1 cellular context compared by ENCODE assay signal in the genomic region with DNA sequence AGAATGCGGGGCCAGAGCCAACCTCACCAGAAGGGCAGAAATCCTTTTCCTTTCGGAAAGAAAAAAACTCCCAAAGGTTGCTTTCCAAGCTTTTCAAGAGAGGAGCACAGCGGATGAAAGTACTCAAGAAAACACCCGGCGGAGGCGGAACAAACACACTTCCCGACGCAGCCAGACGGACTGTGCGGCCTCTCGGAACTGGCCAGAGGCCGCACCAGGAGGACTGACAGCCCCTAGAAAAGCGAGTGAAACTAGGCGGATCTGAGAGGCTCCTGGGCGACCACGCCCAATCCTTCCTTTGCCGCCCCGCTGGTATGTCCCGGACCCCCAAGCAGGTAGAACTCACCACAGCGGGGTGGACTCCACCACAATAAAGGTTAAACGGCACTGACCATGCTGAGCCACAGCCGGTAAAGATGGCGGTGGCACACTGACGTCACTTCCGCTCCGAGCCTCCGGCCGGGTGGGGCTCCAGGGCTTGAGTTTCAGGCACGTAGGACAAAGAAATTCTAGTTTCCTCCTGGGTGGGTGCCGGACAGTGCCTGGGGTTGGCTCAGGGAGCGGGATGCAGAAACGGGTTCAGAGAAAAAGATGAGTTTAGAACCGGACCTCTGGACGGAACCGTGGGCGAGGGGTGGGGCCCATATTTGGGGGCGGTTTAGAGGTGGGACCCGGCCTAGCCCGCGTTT.
TF ChIP-seq lines count a peak whose summit lies in the region.

A gene (minus strand): TSS at position 432 of the 689 bp plus-strand sequence. CDS start 14,356 bp downstream, outside the sequence.

TF ChIP-seq in K562, 482 proteins besides CTCF, POLR2A, EP300 and RAD21 (continued from another document and continues in another):
- TF ChIP-seq, protein P1, sequence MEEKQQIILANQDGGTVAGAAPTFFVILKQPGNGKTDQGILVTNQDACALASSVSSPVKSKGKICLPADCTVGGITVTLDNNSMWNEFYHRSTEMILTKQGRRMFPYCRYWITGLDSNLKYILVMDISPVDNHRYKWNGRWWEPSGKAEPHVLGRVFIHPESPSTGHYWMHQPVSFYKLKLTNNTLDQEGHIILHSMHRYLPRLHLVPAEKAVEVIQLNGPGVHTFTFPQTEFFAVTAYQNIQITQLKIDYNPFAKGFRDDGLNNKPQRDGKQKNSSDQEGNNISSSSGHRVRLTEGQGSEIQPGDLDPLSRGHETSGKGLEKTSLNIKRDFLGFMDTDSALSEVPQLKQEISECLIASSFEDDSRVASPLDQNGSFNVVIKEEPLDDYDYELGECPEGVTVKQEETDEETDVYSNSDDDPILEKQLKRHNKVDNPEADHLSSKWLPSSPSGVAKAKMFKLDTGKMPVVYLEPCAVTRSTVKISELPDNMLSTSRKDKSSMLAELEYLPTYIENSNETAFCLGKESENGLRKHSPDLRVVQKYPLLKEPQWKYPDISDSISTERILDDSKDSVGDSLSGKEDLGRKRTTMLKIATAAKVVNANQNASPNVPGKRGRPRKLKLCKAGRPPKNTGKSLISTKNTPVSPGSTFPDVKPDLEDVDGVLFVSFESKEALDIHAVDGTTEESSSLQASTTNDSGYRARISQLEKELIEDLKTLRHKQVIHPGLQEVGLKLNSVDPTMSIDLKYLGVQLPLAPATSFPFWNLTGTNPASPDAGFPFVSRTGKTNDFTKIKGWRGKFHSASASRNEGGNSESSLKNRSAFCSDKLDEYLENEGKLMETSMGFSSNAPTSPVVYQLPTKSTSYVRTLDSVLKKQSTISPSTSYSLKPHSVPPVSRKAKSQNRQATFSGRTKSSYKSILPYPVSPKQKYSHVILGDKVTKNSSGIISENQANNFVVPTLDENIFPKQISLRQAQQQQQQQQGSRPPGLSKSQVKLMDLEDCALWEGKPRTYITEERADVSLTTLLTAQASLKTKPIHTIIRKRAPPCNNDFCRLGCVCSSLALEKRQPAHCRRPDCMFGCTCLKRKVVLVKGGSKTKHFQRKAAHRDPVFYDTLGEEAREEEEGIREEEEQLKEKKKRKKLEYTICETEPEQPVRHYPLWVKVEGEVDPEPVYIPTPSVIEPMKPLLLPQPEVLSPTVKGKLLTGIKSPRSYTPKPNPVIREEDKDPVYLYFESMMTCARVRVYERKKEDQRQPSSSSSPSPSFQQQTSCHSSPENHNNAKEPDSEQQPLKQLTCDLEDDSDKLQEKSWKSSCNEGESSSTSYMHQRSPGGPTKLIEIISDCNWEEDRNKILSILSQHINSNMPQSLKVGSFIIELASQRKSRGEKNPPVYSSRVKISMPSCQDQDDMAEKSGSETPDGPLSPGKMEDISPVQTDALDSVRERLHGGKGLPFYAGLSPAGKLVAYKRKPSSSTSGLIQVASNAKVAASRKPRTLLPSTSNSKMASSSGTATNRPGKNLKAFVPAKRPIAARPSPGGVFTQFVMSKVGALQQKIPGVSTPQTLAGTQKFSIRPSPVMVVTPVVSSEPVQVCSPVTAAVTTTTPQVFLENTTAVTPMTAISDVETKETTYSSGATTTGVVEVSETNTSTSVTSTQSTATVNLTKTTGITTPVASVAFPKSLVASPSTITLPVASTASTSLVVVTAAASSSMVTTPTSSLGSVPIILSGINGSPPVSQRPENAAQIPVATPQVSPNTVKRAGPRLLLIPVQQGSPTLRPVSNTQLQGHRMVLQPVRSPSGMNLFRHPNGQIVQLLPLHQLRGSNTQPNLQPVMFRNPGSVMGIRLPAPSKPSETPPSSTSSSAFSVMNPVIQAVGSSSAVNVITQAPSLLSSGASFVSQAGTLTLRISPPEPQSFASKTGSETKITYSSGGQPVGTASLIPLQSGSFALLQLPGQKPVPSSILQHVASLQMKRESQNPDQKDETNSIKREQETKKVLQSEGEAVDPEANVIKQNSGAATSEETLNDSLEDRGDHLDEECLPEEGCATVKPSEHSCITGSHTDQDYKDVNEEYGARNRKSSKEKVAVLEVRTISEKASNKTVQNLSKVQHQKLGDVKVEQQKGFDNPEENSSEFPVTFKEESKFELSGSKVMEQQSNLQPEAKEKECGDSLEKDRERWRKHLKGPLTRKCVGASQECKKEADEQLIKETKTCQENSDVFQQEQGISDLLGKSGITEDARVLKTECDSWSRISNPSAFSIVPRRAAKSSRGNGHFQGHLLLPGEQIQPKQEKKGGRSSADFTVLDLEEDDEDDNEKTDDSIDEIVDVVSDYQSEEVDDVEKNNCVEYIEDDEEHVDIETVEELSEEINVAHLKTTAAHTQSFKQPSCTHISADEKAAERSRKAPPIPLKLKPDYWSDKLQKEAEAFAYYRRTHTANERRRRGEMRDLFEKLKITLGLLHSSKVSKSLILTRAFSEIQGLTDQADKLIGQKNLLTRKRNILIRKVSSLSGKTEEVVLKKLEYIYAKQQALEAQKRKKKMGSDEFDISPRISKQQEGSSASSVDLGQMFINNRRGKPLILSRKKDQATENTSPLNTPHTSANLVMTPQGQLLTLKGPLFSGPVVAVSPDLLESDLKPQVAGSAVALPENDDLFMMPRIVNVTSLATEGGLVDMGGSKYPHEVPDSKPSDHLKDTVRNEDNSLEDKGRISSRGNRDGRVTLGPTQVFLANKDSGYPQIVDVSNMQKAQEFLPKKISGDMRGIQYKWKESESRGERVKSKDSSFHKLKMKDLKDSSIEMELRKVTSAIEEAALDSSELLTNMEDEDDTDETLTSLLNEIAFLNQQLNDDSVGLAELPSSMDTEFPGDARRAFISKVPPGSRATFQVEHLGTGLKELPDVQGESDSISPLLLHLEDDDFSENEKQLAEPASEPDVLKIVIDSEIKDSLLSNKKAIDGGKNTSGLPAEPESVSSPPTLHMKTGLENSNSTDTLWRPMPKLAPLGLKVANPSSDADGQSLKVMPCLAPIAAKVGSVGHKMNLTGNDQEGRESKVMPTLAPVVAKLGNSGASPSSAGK (IDR thresholded peaks at IDR 0.05), result 0 out of 2 replicates have a peak, but pooled peaks have one; percentile 26
- TF ChIP-seq, protein P2, sequence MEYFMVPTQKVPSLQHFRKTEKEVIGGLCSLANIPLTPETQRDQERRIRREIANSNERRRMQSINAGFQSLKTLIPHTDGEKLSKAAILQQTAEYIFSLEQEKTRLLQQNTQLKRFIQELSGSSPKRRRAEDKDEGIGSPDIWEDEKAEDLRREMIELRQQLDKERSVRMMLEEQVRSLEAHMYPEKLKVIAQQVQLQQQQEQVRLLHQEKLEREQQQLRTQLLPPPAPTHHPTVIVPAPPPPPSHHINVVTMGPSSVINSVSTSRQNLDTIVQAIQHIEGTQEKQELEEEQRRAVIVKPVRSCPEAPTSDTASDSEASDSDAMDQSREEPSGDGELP (CRISPR knock-in tag; IDR thresholded peaks at IDR 0.05; ENCODE audit: borderline replicate concordance), result peak; percentile 77; the same call in 1 of the 2 replicates
- TF ChIP-seq SOX6 (IDR thresholded peaks at IDR 0.05) (peak; percentile 28; the same call in 1 of the 2 replicates), HDGF (IDR thresholded peaks at IDR 0.05) (no peak), ZNF347 (CRISPR knock-in tag; IDR thresholded peaks at IDR 0.05; ENCODE audit: low read depth) (no peak), POLR2AphosphoS5 (IDR thresholded peaks at IDR 0.05; ENCODE audit: control insufficient read depth, insufficient read depth, low read depth, low read length) (peak; percentile 62; the same call in 1 of the 2 replicates), ZNF354B (CRISPR knock-in tag; IDR thresholded peaks at IDR 0.05) (no peak), BCOR (IDR thresholded peaks at IDR 0.05) (no peak), DIDO1 (tag; IDR thresholded peaks at IDR 0.05; ENCODE audit: low read depth) (0 out of 2 replicates have a peak, but pooled peaks have one; percentile 39), SRF (CRISPR knock-in tag; IDR thresholded peaks at IDR 0.05) (peak in 1 of 2 experiments; percentile 81; a peak in 1 of 4 replicates), CXXC5 (CRISPR knock-in tag; IDR thresholded peaks at IDR 0.05) (peak; percentile 58; the same call in 1 of the 2 replicates), NCOA1 (IDR thresholded peaks at IDR 0.05; ENCODE audit: low read depth) (peak; percentile 92), GABPB1 (CRISPR knock-in tag; IDR thresholded peaks at IDR 0.05) (peak; percentile 98), SREBF2 (CRISPR knock-in tag; IDR thresholded peaks at IDR 0.05) (peak; percentile 44; the same call in 1 of the 2 replicates), POLR2G (IDR thresholded peaks at IDR 0.05; ENCODE audit: low read depth, low read length) (peak; percentile 93), CTBP1 (IDR thresholded peaks at IDR 0.05; ENCODE audit: borderline replicate concordance) (peak; percentile 85), EGR1 (conservative IDR thresholded peaks at IDR 0.05) (peak; percentile 76)
- TF ChIP-seq, protein P3, sequence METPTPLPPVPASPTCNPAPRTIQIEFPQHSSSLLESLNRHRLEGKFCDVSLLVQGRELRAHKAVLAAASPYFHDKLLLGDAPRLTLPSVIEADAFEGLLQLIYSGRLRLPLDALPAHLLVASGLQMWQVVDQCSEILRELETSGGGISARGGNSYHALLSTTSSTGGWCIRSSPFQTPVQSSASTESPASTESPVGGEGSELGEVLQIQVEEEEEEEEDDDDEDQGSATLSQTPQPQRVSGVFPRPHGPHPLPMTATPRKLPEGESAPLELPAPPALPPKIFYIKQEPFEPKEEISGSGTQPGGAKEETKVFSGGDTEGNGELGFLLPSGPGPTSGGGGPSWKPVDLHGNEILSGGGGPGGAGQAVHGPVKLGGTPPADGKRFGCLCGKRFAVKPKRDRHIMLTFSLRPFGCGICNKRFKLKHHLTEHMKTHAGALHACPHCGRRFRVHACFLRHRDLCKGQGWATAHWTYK (CRISPR knock-in tag; IDR thresholded peaks at IDR 0.05), result 0 out of 2 replicates have a peak, but pooled peaks have one; percentile 41
- TF ChIP-seq, protein P4, sequence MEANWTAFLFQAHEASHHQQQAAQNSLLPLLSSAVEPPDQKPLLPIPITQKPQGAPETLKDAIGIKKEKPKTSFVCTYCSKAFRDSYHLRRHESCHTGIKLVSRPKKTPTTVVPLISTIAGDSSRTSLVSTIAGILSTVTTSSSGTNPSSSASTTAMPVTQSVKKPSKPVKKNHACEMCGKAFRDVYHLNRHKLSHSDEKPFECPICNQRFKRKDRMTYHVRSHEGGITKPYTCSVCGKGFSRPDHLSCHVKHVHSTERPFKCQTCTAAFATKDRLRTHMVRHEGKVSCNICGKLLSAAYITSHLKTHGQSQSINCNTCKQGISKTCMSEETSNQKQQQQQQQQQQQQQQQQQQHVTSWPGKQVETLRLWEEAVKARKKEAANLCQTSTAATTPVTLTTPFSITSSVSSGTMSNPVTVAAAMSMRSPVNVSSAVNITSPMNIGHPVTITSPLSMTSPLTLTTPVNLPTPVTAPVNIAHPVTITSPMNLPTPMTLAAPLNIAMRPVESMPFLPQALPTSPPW (CRISPR knock-in tag; IDR thresholded peaks at IDR 0.05), result peak; percentile 84
- TF ChIP-seq, protein P5, sequence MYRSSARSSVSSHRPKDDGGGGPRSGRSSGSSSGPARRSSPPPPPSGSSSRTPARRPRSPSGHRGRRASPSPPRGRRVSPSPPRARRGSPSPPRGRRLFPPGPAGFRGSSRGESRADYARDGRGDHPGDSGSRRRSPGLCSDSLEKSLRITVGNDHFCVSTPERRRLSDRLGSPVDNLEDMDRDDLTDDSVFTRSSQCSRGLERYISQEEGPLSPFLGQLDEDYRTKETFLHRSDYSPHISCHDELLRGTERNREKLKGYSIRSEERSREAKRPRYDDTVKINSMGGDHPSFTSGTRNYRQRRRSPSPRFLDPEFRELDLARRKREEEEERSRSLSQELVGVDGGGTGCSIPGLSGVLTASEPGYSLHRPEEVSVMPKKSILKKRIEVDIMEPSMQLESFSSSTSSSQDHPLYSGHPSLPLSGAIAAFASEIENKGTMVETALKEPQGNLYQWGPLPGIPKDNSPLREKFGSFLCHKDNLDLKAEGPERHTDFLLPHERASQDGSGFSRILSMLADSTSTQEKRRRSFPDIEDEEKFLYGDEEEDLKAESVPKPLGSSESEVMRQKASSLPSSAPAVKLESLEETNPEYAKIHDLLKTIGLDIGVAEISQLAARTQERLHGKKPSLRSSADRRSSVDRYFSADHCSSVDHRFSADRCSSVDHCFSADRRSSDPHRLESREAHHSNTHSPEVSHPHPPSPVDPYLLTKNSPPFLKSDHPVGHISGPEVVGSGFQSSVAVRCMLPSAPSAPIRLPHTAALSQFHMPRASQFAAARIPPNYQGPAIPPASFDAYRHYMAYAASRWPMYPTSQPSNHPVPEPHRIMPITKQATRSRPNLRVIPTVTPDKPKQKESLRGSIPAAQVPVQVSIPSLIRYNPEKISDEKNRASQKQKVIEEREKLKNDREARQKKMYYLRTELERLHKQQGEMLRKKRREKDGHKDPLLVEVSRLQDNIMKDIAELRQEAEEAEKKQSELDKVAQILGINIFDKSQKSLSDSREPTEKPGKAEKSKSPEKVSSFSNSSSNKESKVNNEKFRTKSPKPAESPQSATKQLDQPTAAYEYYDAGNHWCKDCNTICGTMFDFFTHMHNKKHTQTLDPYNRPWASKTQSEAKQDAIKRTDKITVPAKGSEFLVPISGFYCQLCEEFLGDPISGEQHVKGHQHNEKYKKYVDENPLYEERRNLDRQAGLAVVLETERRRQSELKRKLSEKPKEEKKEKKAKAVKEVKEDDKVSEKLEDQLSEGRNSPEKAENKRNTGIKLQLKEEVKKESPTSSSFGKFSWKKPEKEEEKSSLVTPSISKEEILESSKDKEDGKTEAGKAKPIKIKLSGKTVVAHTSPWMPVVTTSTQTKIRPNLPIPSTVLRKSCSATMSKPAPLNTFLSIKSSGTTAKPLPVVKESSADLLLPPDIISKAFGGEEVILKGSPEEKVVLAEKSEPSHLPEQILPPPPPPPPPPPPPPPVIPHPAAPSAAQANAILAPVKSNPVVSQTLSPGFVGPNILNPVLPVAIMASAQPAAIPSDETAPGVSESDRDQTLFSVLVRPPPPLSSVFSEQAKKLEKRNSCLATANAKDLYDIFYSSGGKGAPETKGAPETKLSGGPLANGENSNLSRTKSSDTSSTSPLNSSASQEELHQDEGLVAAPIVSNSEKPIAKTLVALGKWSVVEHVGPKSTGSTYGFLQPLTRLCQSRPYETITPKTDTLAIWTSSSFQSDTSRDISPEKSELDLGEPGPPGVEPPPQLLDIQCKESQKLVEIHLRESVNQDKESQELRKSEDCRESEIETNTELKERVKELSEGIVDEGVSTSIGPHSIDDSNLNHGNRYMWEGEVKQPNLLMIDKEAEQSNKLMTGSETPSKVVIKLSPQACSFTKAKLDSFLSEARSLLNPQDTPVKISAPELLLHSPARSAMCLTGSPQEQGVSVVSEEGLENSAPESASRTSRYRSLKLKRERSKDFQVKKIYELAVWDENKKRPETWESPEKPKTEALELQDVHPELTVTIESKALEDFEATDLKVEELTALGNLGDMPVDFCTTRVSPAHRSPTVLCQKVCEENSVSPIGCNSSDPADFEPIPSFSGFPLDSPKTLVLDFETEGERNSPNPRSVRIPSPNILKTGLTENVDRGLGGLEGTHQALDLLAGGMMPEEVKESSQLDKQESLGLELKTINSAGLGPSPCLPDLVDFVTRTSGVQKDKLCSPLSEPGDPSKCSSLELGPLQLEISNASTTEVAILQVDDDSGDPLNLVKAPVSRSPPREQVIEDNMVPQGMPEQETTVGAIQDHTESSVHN (IDR thresholded peaks at IDR 0.05; ENCODE audit: borderline replicate concordance in 1 of 2, low read depth in 1 of 2), result 0 out of 4 replicates have a peak, but pooled peaks of 1 of the 2 experiments have one; percentile 27
- TF ChIP-seq, protein P6, sequence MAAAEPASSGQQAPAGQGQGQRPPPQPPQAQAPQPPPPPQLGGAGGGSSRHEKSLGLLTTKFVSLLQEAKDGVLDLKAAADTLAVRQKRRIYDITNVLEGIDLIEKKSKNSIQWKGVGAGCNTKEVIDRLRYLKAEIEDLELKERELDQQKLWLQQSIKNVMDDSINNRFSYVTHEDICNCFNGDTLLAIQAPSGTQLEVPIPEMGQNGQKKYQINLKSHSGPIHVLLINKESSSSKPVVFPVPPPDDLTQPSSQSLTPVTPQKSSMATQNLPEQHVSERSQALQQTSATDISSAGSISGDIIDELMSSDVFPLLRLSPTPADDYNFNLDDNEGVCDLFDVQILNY (CRISPR knock-in tag; IDR thresholded peaks at IDR 0.05), result peak; percentile 34; the same call in 1 of the 2 replicates
